Comparison of ENCODE assay signal across 3 cellular contexts in the genomic region with DNA sequence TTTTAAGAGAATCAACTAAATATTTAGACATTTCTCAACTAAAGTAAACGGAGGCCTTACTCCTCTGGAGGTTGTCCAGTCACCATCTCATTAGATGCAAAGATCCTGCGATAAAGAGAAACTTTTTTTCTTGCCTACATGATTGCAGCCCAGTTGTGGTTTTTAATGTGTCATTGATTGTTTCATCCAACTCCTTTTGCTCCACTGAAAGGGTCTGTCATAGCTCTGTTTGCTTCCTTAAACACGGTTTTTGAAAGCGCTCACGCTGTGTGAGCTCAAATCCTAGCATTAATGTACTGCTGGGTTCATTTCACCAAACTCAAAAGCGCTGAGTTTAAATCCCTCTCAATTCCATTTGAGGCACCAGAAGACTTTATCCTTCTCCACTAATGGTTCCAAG.
TF ChIP-seq lines count a peak whose summit lies in the region.

No MANE protein-coding gene starts in this region.

TF ChIP-seq in GM23338, 12 proteins besides CTCF, POLR2A, EP300 and RAD21:
- TF ChIP-seq, protein P1, sequence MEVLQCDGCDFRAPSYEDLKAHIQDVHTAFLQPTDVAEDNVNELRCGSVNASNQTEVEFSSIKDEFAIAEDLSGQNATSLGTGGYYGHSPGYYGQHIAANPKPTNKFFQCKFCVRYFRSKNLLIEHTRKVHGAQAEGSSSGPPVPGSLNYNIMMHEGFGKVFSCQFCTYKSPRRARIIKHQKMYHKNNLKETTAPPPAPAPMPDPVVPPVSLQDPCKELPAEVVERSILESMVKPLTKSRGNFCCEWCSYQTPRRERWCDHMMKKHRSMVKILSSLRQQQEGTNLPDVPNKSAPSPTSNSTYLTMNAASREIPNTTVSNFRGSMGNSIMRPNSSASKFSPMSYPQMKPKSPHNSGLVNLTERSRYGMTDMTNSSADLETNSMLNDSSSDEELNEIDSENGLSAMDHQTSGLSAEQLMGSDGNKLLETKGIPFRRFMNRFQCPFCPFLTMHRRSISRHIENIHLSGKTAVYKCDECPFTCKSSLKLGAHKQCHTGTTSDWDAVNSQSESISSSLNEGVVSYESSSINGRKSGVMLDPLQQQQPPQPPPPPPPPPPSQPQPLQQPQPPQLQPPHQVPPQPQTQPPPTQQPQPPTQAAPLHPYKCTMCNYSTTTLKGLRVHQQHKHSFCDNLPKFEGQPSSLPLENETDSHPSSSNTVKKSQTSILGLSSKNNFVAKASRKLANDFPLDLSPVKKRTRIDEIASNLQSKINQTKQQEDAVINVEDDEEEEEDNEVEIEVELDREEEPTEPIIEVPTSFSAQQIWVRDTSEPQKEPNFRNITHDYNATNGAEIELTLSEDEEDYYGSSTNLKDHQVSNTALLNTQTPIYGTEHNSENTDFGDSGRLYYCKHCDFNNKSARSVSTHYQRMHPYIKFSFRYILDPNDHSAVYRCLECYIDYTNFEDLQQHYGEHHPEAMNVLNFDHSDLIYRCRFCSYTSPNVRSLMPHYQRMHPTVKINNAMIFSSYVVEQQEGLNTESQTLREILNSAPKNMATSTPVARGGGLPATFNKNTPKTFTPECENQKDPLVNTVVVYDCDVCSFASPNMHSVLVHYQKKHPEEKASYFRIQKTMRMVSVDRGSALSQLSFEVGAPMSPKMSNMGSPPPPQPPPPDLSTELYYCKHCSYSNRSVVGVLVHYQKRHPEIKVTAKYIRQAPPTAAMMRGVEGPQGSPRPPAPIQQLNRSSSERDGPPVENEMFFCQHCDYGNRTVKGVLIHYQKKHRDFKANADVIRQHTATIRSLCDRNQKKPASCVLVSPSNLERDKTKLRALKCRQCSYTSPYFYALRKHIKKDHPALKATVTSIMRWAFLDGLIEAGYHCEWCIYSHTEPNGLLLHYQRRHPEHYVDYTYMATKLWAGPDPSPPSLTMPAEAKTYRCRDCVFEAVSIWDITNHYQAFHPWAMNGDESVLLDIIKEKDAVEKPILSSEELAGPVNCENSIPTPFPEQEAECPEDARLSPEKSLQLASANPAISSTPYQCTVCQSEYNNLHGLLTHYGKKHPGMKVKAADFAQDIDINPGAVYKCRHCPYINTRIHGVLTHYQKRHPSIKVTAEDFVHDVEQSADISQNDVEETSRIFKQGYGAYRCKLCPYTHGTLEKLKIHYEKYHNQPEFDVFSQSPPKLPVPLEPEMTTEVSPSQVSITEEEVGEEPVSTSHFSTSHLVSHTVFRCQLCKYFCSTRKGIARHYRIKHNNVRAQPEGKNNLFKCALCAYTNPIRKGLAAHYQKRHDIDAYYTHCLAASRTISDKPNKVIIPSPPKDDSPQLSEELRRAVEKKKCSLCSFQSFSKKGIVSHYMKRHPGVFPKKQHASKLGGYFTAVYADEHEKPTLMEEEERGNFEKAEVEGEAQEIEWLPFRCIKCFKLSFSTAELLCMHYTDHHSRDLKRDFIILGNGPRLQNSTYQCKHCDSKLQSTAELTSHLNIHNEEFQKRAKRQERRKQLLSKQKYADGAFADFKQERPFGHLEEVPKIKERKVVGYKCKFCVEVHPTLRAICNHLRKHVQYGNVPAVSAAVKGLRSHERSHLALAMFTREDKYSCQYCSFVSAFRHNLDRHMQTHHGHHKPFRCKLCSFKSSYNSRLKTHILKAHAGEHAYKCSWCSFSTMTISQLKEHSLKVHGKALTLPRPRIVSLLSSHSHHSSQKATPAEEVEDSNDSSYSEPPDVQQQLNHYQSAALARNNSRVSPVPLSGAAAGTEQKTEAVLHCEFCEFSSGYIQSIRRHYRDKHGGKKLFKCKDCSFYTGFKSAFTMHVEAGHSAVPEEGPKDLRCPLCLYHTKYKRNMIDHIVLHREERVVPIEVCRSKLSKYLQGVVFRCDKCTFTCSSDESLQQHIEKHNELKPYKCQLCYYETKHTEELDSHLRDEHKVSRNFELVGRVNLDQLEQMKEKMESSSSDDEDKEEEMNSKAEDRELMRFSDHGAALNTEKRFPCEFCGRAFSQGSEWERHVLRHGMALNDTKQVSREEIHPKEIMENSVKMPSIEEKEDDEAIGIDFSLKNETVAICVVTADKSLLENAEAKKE (CRISPR knock-in tag; IDR thresholded peaks at IDR 0.05) = no peak
- TF ChIP-seq ZNF114 (CRISPR knock-in tag; IDR thresholded peaks at IDR 0.05) (no peak), STAT1 (IDR thresholded peaks at IDR 0.05; ENCODE audit: unreplicated experiment) (no peak), JUNB (IDR thresholded peaks at IDR 0.05; ENCODE audit: unreplicated experiment) (no peak), ZNF331 (CRISPR knock-in tag; IDR thresholded peaks at IDR 0.05; ENCODE audit: low read depth) (no peak), NANOG (IDR thresholded peaks at IDR 0.05; ENCODE audit: borderline replicate concordance) (no peak)

TF ChIP-seq in SK-N-SH, 30 proteins besides CTCF, POLR2A, EP300 and RAD21 (continues in another document):
- TF ChIP-seq, protein P2, sequence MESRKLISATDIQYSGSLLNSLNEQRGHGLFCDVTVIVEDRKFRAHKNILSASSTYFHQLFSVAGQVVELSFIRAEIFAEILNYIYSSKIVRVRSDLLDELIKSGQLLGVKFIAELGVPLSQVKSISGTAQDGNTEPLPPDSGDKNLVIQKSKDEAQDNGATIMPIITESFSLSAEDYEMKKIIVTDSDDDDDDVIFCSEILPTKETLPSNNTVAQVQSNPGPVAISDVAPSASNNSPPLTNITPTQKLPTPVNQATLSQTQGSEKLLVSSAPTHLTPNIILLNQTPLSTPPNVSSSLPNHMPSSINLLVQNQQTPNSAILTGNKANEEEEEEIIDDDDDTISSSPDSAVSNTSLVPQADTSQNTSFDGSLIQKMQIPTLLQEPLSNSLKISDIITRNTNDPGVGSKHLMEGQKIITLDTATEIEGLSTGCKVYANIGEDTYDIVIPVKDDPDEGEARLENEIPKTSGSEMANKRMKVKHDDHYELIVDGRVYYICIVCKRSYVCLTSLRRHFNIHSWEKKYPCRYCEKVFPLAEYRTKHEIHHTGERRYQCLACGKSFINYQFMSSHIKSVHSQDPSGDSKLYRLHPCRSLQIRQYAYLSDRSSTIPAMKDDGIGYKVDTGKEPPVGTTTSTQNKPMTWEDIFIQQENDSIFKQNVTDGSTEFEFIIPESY (IDR thresholded peaks at IDR 0.05; ENCODE audit: borderline replicate concordance, low read depth) = no peak
- peak; percentile 35; the same call in 1 of the 2 replicates for TF ChIP-seq TCF12 (IDR thresholded peaks at IDR 0.05)
- no peak for TF ChIP-seq MXI1 (IDR thresholded peaks at IDR 0.05; ENCODE audit: low read depth, low read length)
- TF ChIP-seq SMC3 (IDR thresholded peaks at IDR 0.05; ENCODE audit: low read depth, low read length) = no peak
- no peak for TF ChIP-seq RFX5 (IDR thresholded peaks at IDR 0.05; ENCODE audit: low read length)
- TF ChIP-seq POLR2AphosphoS5 (IDR thresholded peaks at IDR 0.05; ENCODE audit: low read depth, low read length) = no peak
- TF ChIP-seq RCOR1 (IDR thresholded peaks at IDR 0.05; ENCODE audit: low read length) = no peak
- peak; percentile 29; the same call in 1 of the 2 replicates for TF ChIP-seq NFIC (IDR thresholded peaks at IDR 0.05; ENCODE audit: borderline replicate concordance)
- no peak for TF ChIP-seq NRF1 (IDR thresholded peaks at IDR 0.05; ENCODE audit: low read depth, low read length)
- no peak for TF ChIP-seq GABPA (IDR thresholded peaks at IDR 0.05; ENCODE audit: low read depth)
- TF ChIP-seq, protein P3, sequence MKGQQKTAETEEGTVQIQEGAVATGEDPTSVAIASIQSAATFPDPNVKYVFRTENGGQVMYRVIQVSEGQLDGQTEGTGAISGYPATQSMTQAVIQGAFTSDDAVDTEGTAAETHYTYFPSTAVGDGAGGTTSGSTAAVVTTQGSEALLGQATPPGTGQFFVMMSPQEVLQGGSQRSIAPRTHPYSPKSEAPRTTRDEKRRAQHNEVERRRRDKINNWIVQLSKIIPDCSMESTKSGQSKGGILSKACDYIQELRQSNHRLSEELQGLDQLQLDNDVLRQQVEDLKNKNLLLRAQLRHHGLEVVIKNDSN (IDR thresholded peaks at IDR 0.05; ENCODE audit: borderline replicate concordance, low read depth) = no peak
- TF ChIP-seq, protein P4, sequence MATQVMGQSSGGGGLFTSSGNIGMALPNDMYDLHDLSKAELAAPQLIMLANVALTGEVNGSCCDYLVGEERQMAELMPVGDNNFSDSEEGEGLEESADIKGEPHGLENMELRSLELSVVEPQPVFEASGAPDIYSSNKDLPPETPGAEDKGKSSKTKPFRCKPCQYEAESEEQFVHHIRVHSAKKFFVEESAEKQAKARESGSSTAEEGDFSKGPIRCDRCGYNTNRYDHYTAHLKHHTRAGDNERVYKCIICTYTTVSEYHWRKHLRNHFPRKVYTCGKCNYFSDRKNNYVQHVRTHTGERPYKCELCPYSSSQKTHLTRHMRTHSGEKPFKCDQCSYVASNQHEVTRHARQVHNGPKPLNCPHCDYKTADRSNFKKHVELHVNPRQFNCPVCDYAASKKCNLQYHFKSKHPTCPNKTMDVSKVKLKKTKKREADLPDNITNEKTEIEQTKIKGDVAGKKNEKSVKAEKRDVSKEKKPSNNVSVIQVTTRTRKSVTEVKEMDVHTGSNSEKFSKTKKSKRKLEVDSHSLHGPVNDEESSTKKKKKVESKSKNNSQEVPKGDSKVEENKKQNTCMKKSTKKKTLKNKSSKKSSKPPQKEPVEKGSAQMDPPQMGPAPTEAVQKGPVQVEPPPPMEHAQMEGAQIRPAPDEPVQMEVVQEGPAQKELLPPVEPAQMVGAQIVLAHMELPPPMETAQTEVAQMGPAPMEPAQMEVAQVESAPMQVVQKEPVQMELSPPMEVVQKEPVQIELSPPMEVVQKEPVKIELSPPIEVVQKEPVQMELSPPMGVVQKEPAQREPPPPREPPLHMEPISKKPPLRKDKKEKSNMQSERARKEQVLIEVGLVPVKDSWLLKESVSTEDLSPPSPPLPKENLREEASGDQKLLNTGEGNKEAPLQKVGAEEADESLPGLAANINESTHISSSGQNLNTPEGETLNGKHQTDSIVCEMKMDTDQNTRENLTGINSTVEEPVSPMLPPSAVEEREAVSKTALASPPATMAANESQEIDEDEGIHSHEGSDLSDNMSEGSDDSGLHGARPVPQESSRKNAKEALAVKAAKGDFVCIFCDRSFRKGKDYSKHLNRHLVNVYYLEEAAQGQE (IDR thresholded peaks at IDR 0.05; ENCODE audit: low read depth, low read length) = no peak
- no peak for TF ChIP-seq MEF2A (IDR thresholded peaks at IDR 0.05; ENCODE audit: borderline replicate concordance, low read depth)
- TF ChIP-seq JUND (IDR thresholded peaks at IDR 0.05) = 0 out of 2 replicates have a peak, but pooled peaks have one; percentile 17
- no peak for TF ChIP-seq YY1 (IDR thresholded peaks at IDR 0.05; ENCODE audit: low read depth)

TF ChIP-seq in H1, 55 proteins besides CTCF, POLR2A, EP300 and RAD21:
- TF ChIP-seq ZNF274 (IDR thresholded peaks at IDR 0.05; ENCODE audit: borderline replicate concordance, extremely low read depth, low read length) (no peak), TCF12 (IDR thresholded peaks at IDR 0.05; ENCODE audit: low read depth, low read length) (no peak), SRF (IDR thresholded peaks at IDR 0.05; ENCODE audit: low read depth, low read length) (no peak), TEAD4 (IDR thresholded peaks at IDR 0.05; ENCODE audit: low read depth, low read length) (no peak), RFX5 (IDR thresholded peaks at IDR 0.05; ENCODE audit: borderline replicate concordance, low read depth, low read length) (no peak), BACH1 (IDR thresholded peaks at IDR 0.05; ENCODE audit: low read length) (no peak), CHD1 (IDR thresholded peaks at IDR 0.05; ENCODE audit: low read depth, low read length) (no peak), CBX5 (IDR thresholded peaks at IDR 0.05; ENCODE audit: low read depth, low read length) (no peak), SP1 (IDR thresholded peaks at IDR 0.05; ENCODE audit: low read depth, low read length) (no peak), KDM1A (IDR thresholded peaks at IDR 0.05; ENCODE audit: borderline replicate concordance, low read length) (no peak), CHD2 (IDR thresholded peaks at IDR 0.05; ENCODE audit: low read length) (no peak), HDAC2 (IDR thresholded peaks at IDR 0.05; ENCODE audit: borderline replicate concordance in 1 of 2, low read depth in 2 of 2, low read length in 2 of 2) (no peak), JUN (IDR thresholded peaks at IDR 0.05; ENCODE audit: low read depth, low read length) (no peak)
- TF ChIP-seq, protein P5, sequence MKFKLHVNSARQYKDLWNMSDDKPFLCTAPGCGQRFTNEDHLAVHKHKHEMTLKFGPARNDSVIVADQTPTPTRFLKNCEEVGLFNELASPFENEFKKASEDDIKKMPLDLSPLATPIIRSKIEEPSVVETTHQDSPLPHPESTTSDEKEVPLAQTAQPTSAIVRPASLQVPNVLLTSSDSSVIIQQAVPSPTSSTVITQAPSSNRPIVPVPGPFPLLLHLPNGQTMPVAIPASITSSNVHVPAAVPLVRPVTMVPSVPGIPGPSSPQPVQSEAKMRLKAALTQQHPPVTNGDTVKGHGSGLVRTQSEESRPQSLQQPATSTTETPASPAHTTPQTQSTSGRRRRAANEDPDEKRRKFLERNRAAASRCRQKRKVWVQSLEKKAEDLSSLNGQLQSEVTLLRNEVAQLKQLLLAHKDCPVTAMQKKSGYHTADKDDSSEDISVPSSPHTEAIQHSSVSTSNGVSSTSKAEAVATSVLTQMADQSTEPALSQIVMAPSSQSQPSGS (IDR thresholded peaks at IDR 0.05; ENCODE audit: low read length) = no peak
- TF ChIP-seq, protein P6, sequence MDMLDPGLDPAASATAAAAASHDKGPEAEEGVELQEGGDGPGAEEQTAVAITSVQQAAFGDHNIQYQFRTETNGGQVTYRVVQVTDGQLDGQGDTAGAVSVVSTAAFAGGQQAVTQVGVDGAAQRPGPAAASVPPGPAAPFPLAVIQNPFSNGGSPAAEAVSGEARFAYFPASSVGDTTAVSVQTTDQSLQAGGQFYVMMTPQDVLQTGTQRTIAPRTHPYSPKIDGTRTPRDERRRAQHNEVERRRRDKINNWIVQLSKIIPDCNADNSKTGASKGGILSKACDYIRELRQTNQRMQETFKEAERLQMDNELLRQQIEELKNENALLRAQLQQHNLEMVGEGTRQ (IDR thresholded peaks at IDR 0.05; ENCODE audit: low read length) = no peak
